ENCODE assay signal across 14 cellular contexts in the genomic region with DNA sequence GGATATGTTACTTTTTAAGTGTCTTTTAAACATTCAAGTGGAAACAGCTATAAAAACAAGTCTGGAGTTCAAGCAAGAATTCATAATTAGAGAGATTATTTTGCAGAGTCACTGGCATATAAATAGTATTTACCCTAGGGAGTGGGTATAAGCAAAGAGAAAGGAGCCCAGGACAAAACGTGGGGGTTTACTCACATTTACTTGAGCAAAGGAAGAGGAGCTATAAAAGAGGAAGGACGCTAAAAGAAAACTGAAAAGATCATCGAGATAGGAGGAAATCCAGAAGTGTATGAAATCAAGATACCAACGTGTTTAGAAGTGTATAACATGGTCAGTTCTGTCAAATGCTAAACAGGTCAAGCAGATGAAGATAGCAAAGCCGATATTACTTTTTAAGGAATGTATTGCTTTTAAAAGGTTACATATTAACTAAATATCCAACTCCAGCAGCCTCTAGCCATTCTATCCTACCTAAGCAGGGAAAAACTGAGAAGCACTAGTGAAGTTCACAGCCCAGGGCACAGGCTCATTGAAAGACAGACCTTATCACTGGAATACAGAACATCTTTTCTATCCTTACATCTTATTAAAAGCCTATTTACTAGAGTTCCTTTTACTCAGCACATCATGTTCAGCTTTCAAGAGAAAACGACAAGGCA. TPM values are rescaled to one million over a fixed set of nuclear protein-coding genes. Genes with fewer than 3 reads are reported as not detected.
DNase-seq lines count a peak whose midpoint lies in the region; ATAC-seq, FAIRE-seq and TF ChIP-seq lines count a peak whose summit lies in the region.
"Had no signal": no experiment of that assay in that cellular context is flagged by ENCODE, and none has a peak within 500 bp of the region (broad histone marks: within the 10 kb centered on the region; RNA-seq: fewer than 3 reads in every experiment).

No MANE protein-coding gene starts in this region.

- no peaks in the 10 kb centered on the region for H3K9me3 ChIP-seq in right cardiac atrium (ENCODE audit: control insufficient read depth, low read length)
- H3K9me3 ChIP-seq in thyroid gland: no peaks in the 10 kb centered on the region
- no peaks in the 10 kb centered on the region for H3K9me3 ChIP-seq in endodermal cell (ENCODE audit: control insufficient read depth, low read length)
- H3K9me3 ChIP-seq: spleen, upper lobe of left lung had no signal

- POLR2A ChIA-PET in naive thymus-derived CD8-positive, alpha-beta T cell (lab: Charles Lee): interaction anchor here (1.2 kb wide), 1 partner anchor 18 kb away, joined by 3 read pairs; no protein-coding TSS in a partner anchor

- H3K27me3 Mint-ChIP-seq in endodermal cell (ENCODE audit: insufficient read depth): no peaks in the 10 kb centered on the region
- H3K27me3 Mint-ChIP-seq in naive thymus-derived CD8-positive, alpha-beta T cell: no peaks in the 10 kb centered on the region

- no peak overlapping the region for H3K9ac ChIP-seq in endodermal cell (ENCODE audit: extremely low read depth, low read length, poor library complexity, severe bottlenecking)

- peak; percentile 92 for FAIRE-seq in islet of Langerhans (lab: Jason Lieb, UNC)

- no peaks in the 10 kb centered on the region for H3K4me1 ChIP-seq in right cardiac atrium (ENCODE audit: control insufficient read depth, insufficient read depth, low read length)
- H3K4me1 ChIP-seq in thyroid gland: peaks cover 34 to 48% of the 10 kb centered on the region in 2 donors
- H3K4me1 ChIP-seq in endodermal cell (ENCODE audit: control insufficient read depth, insufficient read depth, low read length): no peaks in the 10 kb centered on the region

- ATAC-seq in Right ventricle myocardium superior (ENCODE audit: poor library complexity) (peak; percentile 36), right cardiac atrium (no peak)
- ATAC-seq in naive thymus-derived CD8-positive, alpha-beta T cell: no peak

- no peak overlapping the region for H3K4me3 Mint-ChIP-seq in endodermal cell
- no peak overlapping the region for H3K4me3 Mint-ChIP-seq in naive thymus-derived CD8-positive, alpha-beta T cell
- H3K4me3 Mint-ChIP-seq: immature natural killer cell had no signal

- H3K4me1 Mint-ChIP-seq in endodermal cell: peaks cover 18% of the 10 kb centered on the region
- H3K4me1 Mint-ChIP-seq in naive thymus-derived CD8-positive, alpha-beta T cell: peaks cover 11 to 28% (median 18%) of the 10 kb centered on the region in 4 donors
- H3K4me1 Mint-ChIP-seq: immature natural killer cell had no signal

- DNase-seq in Right ventricle myocardium superior (no peak), right cardiac atrium (no peak), SIG-M5 treated with dmso at 0.1 percent for 504 hours (lab: John Stamatoyannopoulos, UW; ENCODE audit: unreplicated experiment) (peak; percentile 62), thyroid gland (no peak), endodermal cell (no peak), pons (ENCODE audit: low spot score) (no peak)
- DNase-seq in naive thymus-derived CD8-positive, alpha-beta T cell: no peak
- DNase-seq: DMS 273 treated with DMSO at 0.1 percent for 48 hours, GOT3, immature natural killer cell, NCI-H1092 treated with DMSO at 0.1 percent for 48 hours, spleen, upper lobe of left lung had no signal

- H3K36me3 ChIP-seq in thyroid gland (no peaks in the 10 kb centered on the region), endodermal cell (ENCODE audit: control insufficient read depth, insufficient read depth, low read length) (peaks cover 3% of the 10 kb centered on the region)
- H3K36me3 ChIP-seq: upper lobe of left lung had no signal

- TF ChIP-seq POLR2A in thyroid gland (IDR thresholded peaks at IDR 0.05): no peak

- no peak overlapping the region for H3K4me3 ChIP-seq in right cardiac atrium (ENCODE audit: low read length)
- H3K4me3 ChIP-seq in thyroid gland (replicated peaks in 1 of 3): no peak overlapping the region
- H3K4me3 ChIP-seq in endodermal cell (ENCODE audit: low read length): no peak overlapping the region
- H3K4me3 ChIP-seq: spleen, upper lobe of left lung had no signal

- 36% methylated on average over 6 of the region's 6 CpGs for WGBS in right cardiac atrium
- WGBS in thyroid gland, 2 donors: 46 to 48% methylated on average over 6 of the region's 6 CpGs
- WGBS in endodermal cell (ENCODE audit: insufficient coverage in 1 of 2, insufficient read length in 1 of 2), 2 experiments: 62 to 69% methylated on average over 5 of the region's 6 CpGs

- intact Hi-C loops in Right ventricle myocardium superior (cut with DNase I) (no loop called here), right cardiac atrium (cut with DNase I) (no loop called here), thyroid gland (cut with DNase I) (no loop called here)

- TF ChIP-seq CTCF in thyroid gland (IDR thresholded peaks at IDR 0.05) (no peak), endodermal cell (conservative IDR thresholded peaks at IDR 0.05) (no peak)

- H3K27ac Mint-ChIP-seq in endodermal cell: no peak overlapping the region
- no peak overlapping the region for H3K27ac Mint-ChIP-seq in naive thymus-derived CD8-positive, alpha-beta T cell
- H3K27ac Mint-ChIP-seq: immature natural killer cell had no signal

- H3K9me3 Mint-ChIP-seq in endodermal cell: no peaks in the 10 kb centered on the region
- H3K9me3 Mint-ChIP-seq in naive thymus-derived CD8-positive, alpha-beta T cell: no peaks in the 10 kb centered on the region
- H3K9me3 Mint-ChIP-seq: immature natural killer cell had no signal

- peaks cover 7% of the 10 kb centered on the region for H3K36me3 Mint-ChIP-seq in endodermal cell (ENCODE audit: low read depth)
- peaks cover 0 to 6% (median 0%) of the 10 kb centered on the region in 3 donors for H3K36me3 Mint-ChIP-seq in naive thymus-derived CD8-positive, alpha-beta T cell
- H3K36me3 Mint-ChIP-seq: immature natural killer cell had no signal

- H3K27me3 ChIP-seq in right cardiac atrium (ENCODE audit: control insufficient read depth, insufficient read depth): no peaks in the 10 kb centered on the region
- no peaks in the 10 kb centered on the region for H3K27me3 ChIP-seq in thyroid gland
- H3K27me3 ChIP-seq in endodermal cell (ENCODE audit: control insufficient read depth, insufficient read depth, low read length, poor library complexity, severe bottlenecking): no peaks in the 10 kb centered on the region
- H3K27me3 ChIP-seq: spleen, upper lobe of left lung had no signal

- H3K27ac ChIP-seq in right cardiac atrium (ENCODE audit: low read length) (no peak overlapping the region), thyroid gland (peak overlapping the region; percentile 30 to 55 (median 48)), endodermal cell (ENCODE audit: low read depth, low read length) (no peak overlapping the region)
- H3K27ac ChIP-seq: spleen had no signal

RNA-seq across cellular contexts. Expression of a gene that starts 8.6 kb away (rescaled TPM):
- total RNA-seq in Right ventricle myocardium superior: 15.8 TPM
- 10 to 100 TPM; 19.4 to 23.9 (median 22.2) TPM for total RNA-seq in right cardiac atrium
- polyA plus RNA-seq in right cardiac atrium: 6.2 TPM
- 100 to 1,000 TPM in 2 of 4 donors, 10 to 100 TPM in 2; 75.8 to 154 (median 96.9) TPM for total RNA-seq in thyroid gland
- 10 to 100 TPM; 26.6 to 31.3 TPM for total RNA-seq in endodermal cell
- polyA plus RNA-seq in endodermal cell (2013, experiment 1 of 2): 17.1 TPM
- 19.7 TPM for polyA plus RNA-seq in endodermal cell (2013, experiment 2 of 2)
- total RNA-seq in naive thymus-derived CD8-positive, alpha-beta T cell: 10 to 100 TPM; 20.8 to 24.1 TPM
- polyA plus RNA-seq in naive thymus-derived CD8-positive, alpha-beta T cell: 1 to 10 TPM in 1 of 3 donors, under 1 TPM in 2; 0.76 to 1.2 (median 0.78) TPM

Comparison
In these comparisons a context has a peak if more than half of its experiments do, and no peak if none do; other contexts are left out.
1. H3K27ac ChIP-seq: peak in thyroid gland (3 of 3); none in right cardiac atrium (single experiment) and endodermal cell (single experiment).